Comparison of ENCODE assay signal across 8 cellular contexts in genomic region chr17:77419547-77420475, GRCh38.
DNase-seq lines count a peak whose midpoint lies in the region; ATAC-seq, FAIRE-seq and TF ChIP-seq lines count a peak whose summit lies in the region.

No MANE protein-coding gene starts in this region.

- no peak for FAIRE-seq in urothelium cell line (lab: Jason Lieb, UNC)

- 69 to 71% (median 69%) methylated on average over 26 of the region's 26 CpGs for WGBS in psoas muscle, 3 donors

- H3K36me3 ChIP-seq in psoas muscle (ENCODE audit: insufficient read depth in 1 of 2, low read depth in 1 of 2), result no peaks in the 10 kb centered on the region

- H3K4me1 ChIP-seq in psoas muscle, result peaks cover 52% of the 10 kb centered on the region

- H3K4me3 ChIP-seq in psoas muscle, result no peak overlapping the region

- H3K9me3 ChIP-seq in psoas muscle, result no peaks in the 10 kb centered on the region

- H3K27ac ChIP-seq in psoas muscle, result peak overlapping the region; percentile 83

- intact Hi-C loops in psoas muscle (cut with DNase I), result loop anchor here in 1 of 2 donors (5.0 kb wide), 2 partner anchors 33 to 88 kb away; no protein-coding TSS in a partner anchor

- no peak for ATAC-seq in psoas muscle
- ATAC-seq in HG03571 (IDR thresholded peaks at IDR 0.05; ENCODE audit: unreplicated experiment), result no peak

- DNase-seq in NCI-H2227 (lab: John Stamatoyannopoulos, UW; ENCODE audit: unreplicated experiment), result peak; percentile 52
- no peak for DNase-seq in NCI-H2227 treated with DMSO at 0.1 percent for 48 hours (lab: John Stamatoyannopoulos, UW)
- peak; percentile 70 for DNase-seq in NCI-H510A (lab: John Stamatoyannopoulos, UW)
- peak; percentile 87 for DNase-seq in ecto neural progenitor cell (ENCODE audit: low spot score)
- no peak for DNase-seq in psoas muscle
- no peak for DNase-seq in urothelium cell line (ENCODE audit: low spot score)
- no peak for DNase-seq in ACHN

- H3K27me3 ChIP-seq in psoas muscle (ENCODE audit: insufficient read depth in 3 of 3, low read length in 2 of 3), result no peaks in the 10 kb centered on the region

- no peak for TF ChIP-seq CTCF in psoas muscle (IDR thresholded peaks at IDR 0.05)

- in situ Hi-C loops in ACHN (cut with HindIII; ENCODE audit: low pct_ligation_motif_present, low pct_unique_long_range_greater_than_20kb, low sequenced_read_pairs), result no loop called here

Comparison
In these comparisons a context has a peak if more than half of its experiments do, and no peak if none do; other contexts are left out.
1. DNase-seq: peak in NCI-H2227 (single experiment), NCI-H510A (single experiment) and ecto neural progenitor cell (single experiment); none in NCI-H2227 treated with DMSO at 0.1 percent for 48 hours (single experiment), psoas muscle (0 of 2), urothelium cell line (single experiment) and ACHN (single experiment).